Comparison of ENCODE assay signal across 9 cellular contexts in the genomic region with DNA sequence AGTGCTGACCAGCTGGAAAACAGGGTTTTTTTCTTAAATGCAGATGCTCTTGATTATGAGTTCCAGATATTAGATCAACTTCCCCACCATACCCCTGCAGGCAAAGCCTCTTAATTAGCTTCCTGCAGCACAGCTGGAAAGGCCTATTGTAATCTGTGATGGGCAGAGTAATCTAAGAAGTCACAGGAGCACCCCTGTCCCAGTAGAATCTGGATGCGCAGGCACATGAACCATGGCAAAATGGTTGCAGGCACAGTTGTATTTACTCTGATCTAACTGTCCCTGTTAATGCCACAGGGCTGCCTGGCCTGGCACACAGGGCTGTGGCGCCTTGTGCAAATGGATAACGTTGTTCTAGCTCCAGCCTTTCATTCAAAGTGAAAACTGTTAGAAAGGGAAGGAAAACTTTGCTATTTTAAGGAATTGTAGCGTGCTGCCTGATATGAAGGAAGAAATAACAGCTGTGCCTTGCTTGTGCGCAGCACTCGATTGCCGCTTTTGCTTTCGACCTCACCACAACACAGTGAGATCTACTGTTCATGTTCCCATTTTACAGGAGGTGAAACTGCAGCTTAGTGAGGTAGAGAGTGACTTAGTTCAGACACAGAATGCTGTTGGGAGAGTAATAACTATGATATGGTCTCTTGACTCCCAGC. TPM values are rescaled to one million over a fixed set of nuclear protein-coding genes. Genes with fewer than 3 reads are reported as not detected.
DNase-seq lines count a peak whose midpoint lies in the region; ATAC-seq and TF ChIP-seq lines count a peak whose summit lies in the region.
"Had no signal": no experiment of that assay in that cellular context is flagged by ENCODE, and none has a peak within 500 bp of the region (broad histone marks: within the 10 kb centered on the region; RNA-seq: fewer than 3 reads in every experiment).

No MANE protein-coding gene starts in this region.

- peaks cover 4% of the 10 kb centered on the region for H3K4me1 Mint-ChIP-seq in activated T-cell treated with anti-CD3 and anti-CD28 coated beads, Interleukin-2, amount 50 U/mL, for 24 hours (ENCODE audit: low read depth)

- no peak for TF ChIP-seq EP300 in sigmoid colon (IDR thresholded peaks at IDR 0.05)

- in situ Hi-C loops in mammary epithelial cell (cut with MboI; ENCODE audit: low sequenced_read_pairs in 2 of 2): no loop called here

- H3K9me3 ChIP-seq in mammary epithelial cell (replicated peaks; ENCODE audit: insufficient read depth, low read length): no peaks in the 10 kb centered on the region
- H3K9me3 ChIP-seq in sigmoid colon: no peaks in the 10 kb centered on the region
- H3K9me3 ChIP-seq in esophagus squamous epithelium: no peaks in the 10 kb centered on the region
- H3K9me3 ChIP-seq: body of pancreas had no signal

- H3K4me3 ChIP-seq in mammary epithelial cell (replicated peaks in 1 of 3; ENCODE audit: insufficient read depth in 1 of 3, low read depth in 2 of 3, low read length in 3 of 3): no peak overlapping the region
- H3K4me3 ChIP-seq in sigmoid colon: peak overlapping the region in 2 of 4 donors; percentile 1 to 68
- peak overlapping the region in 2 of 4 donors; percentile 5 to 7 for H3K4me3 ChIP-seq in esophagus squamous epithelium
- H3K4me3 ChIP-seq: body of pancreas had no signal

- WGBS in mammary epithelial cell (ENCODE audit: low coverage, missing lambda C conversion rate): 83% methylated on average over 8 of the region's 8 CpGs
- 84 to 87% methylated on average over 8 of the region's 8 CpGs for WGBS in sigmoid colon, 2 donors
- 86 to 90% methylated on average over 7 to 8 of the region's 8 CpGs for WGBS in esophagus squamous epithelium, 2 donors

- no peak overlapping the region for H3K4me3 Mint-ChIP-seq in activated T-cell treated with anti-CD3 and anti-CD28 coated beads, Interleukin-2, amount 50 U/mL, for 24 hours

- H3K27ac Mint-ChIP-seq in activated T-cell treated with anti-CD3 and anti-CD28 coated beads, Interleukin-2, amount 50 U/mL, for 24 hours: no peak overlapping the region

- no peak overlapping the region for H2AFZ ChIP-seq in mammary epithelial cell (ENCODE audit: low read depth, low read length)

- dilution Hi-C loops in mammary epithelial cell (cut with HindIII; ENCODE audit: low sequenced_read_pairs): no loop called here

- no peak overlapping the region for H3K9ac ChIP-seq in mammary epithelial cell (ENCODE audit: insufficient read depth, low read length)

- no peaks in the 10 kb centered on the region for H3K9me3 Mint-ChIP-seq in activated T-cell treated with anti-CD3 and anti-CD28 coated beads, Interleukin-2, amount 50 U/mL, for 24 hours

- peaks cover 2% of the 10 kb centered on the region for H3K36me3 ChIP-seq in mammary epithelial cell (ENCODE audit: insufficient read depth, low read length)
- peaks cover 0 to 9% (median 3%) of the 10 kb centered on the region in 4 donors for H3K36me3 ChIP-seq in sigmoid colon
- H3K36me3 ChIP-seq in esophagus squamous epithelium: no peaks in the 10 kb centered on the region

- ATAC-seq in GM19023 (IDR thresholded peaks at IDR 0.05; ENCODE audit: unreplicated experiment) (peak; percentile 71), HG03064 (IDR thresholded peaks at IDR 0.05; ENCODE audit: low read depth, unreplicated experiment) (peak; percentile 57)
- ATAC-seq: body of pancreas had no signal

- no peaks in the 10 kb centered on the region for H4K20me1 ChIP-seq in mammary epithelial cell (ENCODE audit: insufficient read depth, low read length)

- CTCF ChIA-PET in mammary epithelial cell (lab: Charles Lee; ENCODE audit: low non-redundant PET): no interaction called here

- H3K4me1 ChIP-seq in mammary epithelial cell (ENCODE audit: insufficient read depth, low read length) (peaks cover 75% of the 10 kb centered on the region), sigmoid colon (peaks cover 0 to 92% (median 42%) of the 10 kb centered on the region in 4 donors), esophagus squamous epithelium (peaks cover 40 to 100% (median 54%) of the 10 kb centered on the region in 3 donors)

- no TSS peak for BruUV-seq in mammary epithelial cell (replicated peaks; lab: Mats Ljungman, UMichigan)

- TF ChIP-seq POLR2A in sigmoid colon (IDR thresholded peaks at IDR 0.05) (no peak), esophagus squamous epithelium (IDR thresholded peaks at IDR 0.05) (no peak)

- intact Hi-C loops in mammary epithelial cell (cut with micrococcal nuclease): no loop called here
- intact Hi-C loops in sigmoid colon (cut with DNase I): no loop called here
- intact Hi-C loops in esophagus squamous epithelium (cut with DNase I): no loop called here

- H3K36me3 Mint-ChIP-seq in activated T-cell treated with anti-CD3 and anti-CD28 coated beads, Interleukin-2, amount 50 U/mL, for 24 hours (ENCODE audit: low read depth): no peaks in the 10 kb centered on the region

- DNase-seq in mammary epithelial cell: no peak
- peak; percentile 55 for DNase-seq in sigmoid colon
- DNase-seq in esophagus squamous epithelium (lab: John Stamatoyannopoulos, UW): no peak
- DNase-seq in EL: no peak
- DNase-seq in activated T-cell treated with anti-CD3 and anti-CD28 coated beads, Interleukin-2, amount 50 U/mL, for 24 hours: no peak
- DNase-seq in HuH-7 (ENCODE audit: low spot score): no peak
- DNase-seq: body of pancreas had no signal

- H3K27me3 Mint-ChIP-seq in activated T-cell treated with anti-CD3 and anti-CD28 coated beads, Interleukin-2, amount 50 U/mL, for 24 hours: peaks cover 37% of the 10 kb centered on the region

- H3K4me2 ChIP-seq in mammary epithelial cell (ENCODE audit: insufficient read depth, low read depth, low read length): peak overlapping the region; percentile 83

- no peak for TF ChIP-seq CTCF in mammary epithelial cell (conservative IDR thresholded peaks at IDR 0.05 in 1 of 2, IDR thresholded peaks at IDR 0.05 in 1 of 2; ENCODE audit: extremely low read depth in 1 of 2, insufficient read depth in 1 of 2, low read depth in 1 of 2, low read length in 2 of 2)
- TF ChIP-seq CTCF in sigmoid colon (IDR thresholded peaks at IDR 0.05): no peak
- no peak for TF ChIP-seq CTCF in esophagus squamous epithelium (IDR thresholded peaks at IDR 0.05)

- peak overlapping the region; percentile 75 for H3K27ac ChIP-seq in mammary epithelial cell (ENCODE audit: insufficient read depth, low read depth, low read length)
- peak overlapping the region in 2 of 4 donors; percentile 19 to 81 for H3K27ac ChIP-seq in sigmoid colon
- peak overlapping the region in 1 of 4 donors; percentile 60 for H3K27ac ChIP-seq in esophagus squamous epithelium
- H3K27ac ChIP-seq: body of pancreas had no signal

- H3K79me2 ChIP-seq in mammary epithelial cell (ENCODE audit: insufficient read depth, low read length): peaks cover 37% of the 10 kb centered on the region

- H3K27me3 ChIP-seq in mammary epithelial cell (ENCODE audit: insufficient read depth, low read length) (no peaks in the 10 kb centered on the region), sigmoid colon (no peaks in the 10 kb centered on the region), esophagus squamous epithelium (peaks cover 0 to 60% (median 0%) of the 10 kb centered on the region in 4 donors)

RNA-seq across cellular contexts. Expression of a gene that starts 2.3 kb away (rescaled TPM):
- total RNA-seq in mammary epithelial cell (10 to 100 TPM; 56.0 to 77.3 TPM), sigmoid colon (100 to 1,000 TPM in 2 of 4 donors, 10 to 100 TPM in 2; 49.2 to 178 (median 91.6) TPM), esophagus squamous epithelium (10 to 100 TPM in 2 of 4 donors, 1 to 10 TPM in 2; 7.3 to 63.5 (median 33.3) TPM)
- polyA plus RNA-seq in mammary epithelial cell (264 TPM), sigmoid colon (100 to 1,000 TPM in 1 of 3 donors, 10 to 100 TPM in 2; 48.6 to 106 (median 65.3) TPM)
- polyA minus RNA-seq in mammary epithelial cell: 390 TPM
